In the genomic region with DNA sequence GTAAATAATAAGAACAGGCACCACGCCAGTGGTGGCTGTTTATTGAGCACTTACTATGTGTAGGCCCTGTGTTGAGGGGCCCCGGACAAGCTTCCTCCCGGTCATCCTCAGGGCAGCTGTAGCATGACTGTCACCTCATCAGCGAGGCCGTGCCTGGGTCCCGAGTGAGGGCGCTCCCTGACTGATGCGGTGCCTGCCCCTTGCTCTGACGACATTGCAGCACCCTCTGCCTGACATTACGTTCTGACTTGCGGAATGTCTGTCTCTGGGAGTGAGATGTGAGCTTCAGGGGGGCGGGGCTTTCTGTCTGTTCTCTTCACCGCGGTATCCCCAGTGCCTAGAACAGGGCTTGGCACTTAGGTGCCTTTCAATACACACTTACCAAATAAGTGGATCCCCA, we compare ENCODE assay signal across 24 cellular contexts.
DNase-seq lines count a peak whose midpoint lies in the region; ATAC-seq, FAIRE-seq and TF ChIP-seq lines count a peak whose summit lies in the region.
"Had no signal": no experiment of that assay in that cellular context is flagged by ENCODE, and none has a peak within 500 bp of the region (broad histone marks: within the 10 kb centered on the region; RNA-seq: fewer than 3 reads in every experiment).

No MANE protein-coding gene starts in this region.

- H3K9me2 ChIP-seq in GM23338 (ENCODE audit: insufficient read depth) (no peaks in the 10 kb centered on the region), Karpas-422 (replicated peaks; ENCODE audit: insufficient read depth, low read length) (no peaks in the 10 kb centered on the region)

- no peaks in the 10 kb centered on the region for H3K23me2 ChIP-seq in H1 (ENCODE audit: low read depth, low read length)

- H4K20me1 ChIP-seq in GM23338 (replicated peaks; ENCODE audit: insufficient read depth) (no peaks in the 10 kb centered on the region), H1 (replicated peaks in 1 of 2; ENCODE audit: control insufficient read depth in 1 of 2, insufficient read depth in 2 of 2, low read length in 2 of 2) (no peaks in the 10 kb centered on the region), Karpas-422 (ENCODE audit: insufficient read depth, low read depth, low read length) (no peaks in the 10 kb centered on the region)
- H4K20me1 ChIP-seq: BLaER1 had no signal

- H4K5ac ChIP-seq in H1 (ENCODE audit: insufficient read length, low read depth, low read length), result no peak overlapping the region

- H3K4me1 ChIP-seq in GM23338 (ENCODE audit: insufficient read depth) (no peaks in the 10 kb centered on the region), H1 (replicated peaks in 1 of 4; ENCODE audit: control insufficient read depth in 3 of 4, insufficient read depth in 4 of 4, low read length in 3 of 4) (peaks cover 0 to 3% (median 0%) of the 10 kb centered on the region in 4 experiments; a peak in 3 of 7 replicates), neuronal stem cell (ENCODE audit: control insufficient read depth in 2 of 2, insufficient read depth in 1 of 2, low read depth in 1 of 2, low read length in 2 of 2) (peaks cover 4 to 9% of the 10 kb centered on the region in 2 donors), Karpas-422 (ENCODE audit: low read length) (no peaks in the 10 kb centered on the region)
- H3K4me1 ChIP-seq: Caco-2 had no signal

- no peak overlapping the region for H3K4me2 ChIP-seq in GM23338
- no peak overlapping the region for H3K4me2 ChIP-seq in H1 (ENCODE audit: insufficient read depth in 1 of 2, low read depth in 2 of 2, low read length in 2 of 2)
- no peak overlapping the region for H3K4me2 ChIP-seq in neuronal stem cell (ENCODE audit: insufficient read depth, low read length, poor library complexity, severe bottlenecking)
- no peak overlapping the region for H3K4me2 ChIP-seq in Karpas-422 (ENCODE audit: low read depth, low read length, poor library complexity, severe bottlenecking)

- H2AK5ac ChIP-seq in H1 (ENCODE audit: low read depth, low read length) (no peak overlapping the region), neuronal stem cell (ENCODE audit: low read depth, low read length) (peak overlapping the region; percentile 15)

- no peaks in the 10 kb centered on the region for H3K9me3 Mint-ChIP-seq in GM23338
- H3K9me3 Mint-ChIP-seq: CD4-positive, CD25-positive, alpha-beta regulatory T cell; CD8-positive, alpha-beta T cell had no signal

- POLR2A ChIA-PET in H1 (lab: Charles Lee; ENCODE audit: partially characterized antibody), result interaction anchor here (2.6 kb wide), 1 partner anchor 11 kb away, joined by 5 read pairs; no protein-coding TSS in a partner anchor

- H4K8ac ChIP-seq in H1 (ENCODE audit: extremely low read depth, insufficient read depth, low read length) (no peak overlapping the region), neuronal stem cell (ENCODE audit: low read depth, low read length) (no peak overlapping the region)

- CTCF ChIA-PET in H1 (lab: Charles Lee; ENCODE audit: partially characterized antibody), result interaction anchor here (0.6 to 2.3 kb wide), 11 partner anchors 7 to 373 kb away, joined by 3 to 8 read pairs (median 4); no protein-coding TSS in a partner anchor

- H3K56ac ChIP-seq in H1 (replicated peaks; ENCODE audit: insufficient read length, low read depth, low read length), result no peak overlapping the region

- H3K27ac ChIP-seq in GM23338 (ENCODE audit: low read depth) (no peak overlapping the region), H1 (ENCODE audit: low read depth, low read length) (no peak overlapping the region), neuronal stem cell (replicated peaks; ENCODE audit: low read length) (no peak overlapping the region), Karpas-422 (ENCODE audit: low read length) (no peak overlapping the region)
- H3K27ac ChIP-seq: BLaER1, C4-2B, GM23248 had no signal

- FAIRE-seq in H1 (lab: Jason Lieb, UNC), result no peak
- FAIRE-seq: A204.1, GM12878, GM18507, H54 had no signal

- H2AFZ ChIP-seq in GM23338, result no peak overlapping the region
- H2AFZ ChIP-seq in H1 (ENCODE audit: low read length), result no peak overlapping the region
- no peak overlapping the region for H2AFZ ChIP-seq in neuronal stem cell (ENCODE audit: low read length)
- no peak overlapping the region for H2AFZ ChIP-seq in Karpas-422 (ENCODE audit: low read length)
- H2AFZ ChIP-seq: GM23248 had no signal

- H3K4me3 ChIP-seq in GM23338 (no peak overlapping the region), H7 (ENCODE audit: insufficient read depth, low read depth, low read length) (no peak overlapping the region), H1 (ENCODE audit: extremely low read depth in 1 of 4, insufficient read depth in 2 of 4, low read depth in 3 of 4, low read length in 4 of 4) (no peak overlapping the region), neuronal stem cell (ENCODE audit: low read length in 2 of 2) (no peak overlapping the region), Karpas-422 (ENCODE audit: low read length) (no peak overlapping the region)
- H3K4me3 ChIP-seq: BLaER1, GM12878, GM23248 had no signal

- H4K91ac ChIP-seq in H1 (replicated peaks; ENCODE audit: insufficient read length, low read length), result no peak overlapping the region
- H4K91ac ChIP-seq in neuronal stem cell (ENCODE audit: low read depth, low read length, poor library complexity), result no peak overlapping the region

- peak; percentile 51 for ATAC-seq in GM23338
- ATAC-seq in GM18505 (IDR thresholded peaks at IDR 0.05; ENCODE audit: unreplicated experiment), result no peak
- no peak for ATAC-seq in GM21367 (IDR thresholded peaks at IDR 0.05; ENCODE audit: unreplicated experiment)
- ATAC-seq: CD8-positive, alpha-beta T cell; GM12878; HCT116 had no signal

- H3K79me1 ChIP-seq in H1 (ENCODE audit: low read depth, low read length) (no peaks in the 10 kb centered on the region), neuronal stem cell (ENCODE audit: low read depth, low read length) (no peaks in the 10 kb centered on the region)

- 75% methylated on average over 14 of the region's 14 CpGs; no CpG with 5 or more reads in 1 of the 2 experiments for WGBS in H1 (ENCODE audit: extremely low coverage in 1 of 2, insufficient coverage in 1 of 2, insufficient read length in 1 of 2, insufficient replicate concordance in 2 of 2, low coverage in 1 of 2, low lambda C conversion rate in 2 of 2, missing lambda C conversion rate in 1 of 2), 2 experiments
- WGBS in neuronal stem cell (ENCODE audit: extremely low coverage in 2 of 2, insufficient read length in 2 of 2, insufficient replicate concordance in 1 of 2), 2 donors, result no CpG with 5 or more reads among the region's 14 CpGs

- H3K23ac ChIP-seq in H1 (ENCODE audit: insufficient read length) (no peak overlapping the region), neuronal stem cell (ENCODE audit: low read depth, low read length, poor library complexity) (no peak overlapping the region)

- H2BK20ac ChIP-seq in H1 (ENCODE audit: low read length), result no peak overlapping the region

- 0 out of 4 replicates have a peak, but pooled peaks of 1 of the 2 experiments have one; percentile 11 for TF ChIP-seq RAD21 in H1 (IDR thresholded peaks at IDR 0.05 in 1 of 2, conservative IDR thresholded peaks at IDR 0.05 in 1 of 2; ENCODE audit: low read depth in 2 of 2, low read length in 2 of 2)

- TF ChIP-seq POLR2A in H1 (IDR thresholded peaks at IDR 0.05; ENCODE audit: control extremely low read depth in 1 of 2, low read depth in 2 of 2, low read length in 2 of 2), result no peak
- no peak for TF ChIP-seq POLR2A in GM18505 (IDR thresholded peaks at IDR 0.05; ENCODE audit: borderline replicate concordance, extremely low read depth, insufficient read depth, insufficient read length)

- H3K36me3 Mint-ChIP-seq in GM23338 (ENCODE audit: low read depth), result no peaks in the 10 kb centered on the region

- no peak overlapping the region for H2BK12ac ChIP-seq in H1 (ENCODE audit: low read depth, low read length)
- H2BK12ac ChIP-seq in neuronal stem cell (ENCODE audit: low read length), result peak overlapping the region; percentile 27

- TF ChIP-seq EP300 in H1 (IDR thresholded peaks at IDR 0.05; ENCODE audit: borderline replicate concordance in 1 of 2, low read depth in 2 of 2, low read length in 2 of 2), result no peak

- no peaks in the 10 kb centered on the region for H3F3A ChIP-seq in GM23338 (replicated peaks; ENCODE audit: low read depth)

- H3K14ac ChIP-seq in H1 (ENCODE audit: insufficient read length) (no peak overlapping the region), neuronal stem cell (ENCODE audit: low read length) (no peak overlapping the region)

- peaks cover 18% of the 10 kb centered on the region for H3K4me1 Mint-ChIP-seq in GM23338
- H3K4me1 Mint-ChIP-seq: B cell; CD4-positive, CD25-positive, alpha-beta regulatory T cell had no signal

- no peak overlapping the region for H3K27ac Mint-ChIP-seq in GM23338
- H3K27ac Mint-ChIP-seq: B cell; CD8-positive, alpha-beta T cell had no signal

- H3K9me3 ChIP-seq in H1 (ENCODE audit: insufficient read depth in 2 of 2, low read depth in 1 of 2, low read length in 1 of 2) (no peaks in the 10 kb centered on the region), neuronal stem cell (replicated peaks in 1 of 2; ENCODE audit: control insufficient read depth in 2 of 2, insufficient read depth in 1 of 2, low read depth in 1 of 2, low read length in 2 of 2) (no peaks in the 10 kb centered on the region), Karpas-422 (ENCODE audit: low read length) (no peaks in the 10 kb centered on the region)
- H3K9me3 ChIP-seq: BLaER1, Caco-2 had no signal

- H2BK15ac ChIP-seq in H1 (ENCODE audit: low read length) (no peak overlapping the region), neuronal stem cell (ENCODE audit: low read length) (no peak overlapping the region)

- no peak overlapping the region for H2BK5ac ChIP-seq in H1 (ENCODE audit: low read depth, low read length)
- no peak overlapping the region for H2BK5ac ChIP-seq in neuronal stem cell (ENCODE audit: low read length)

- H3K4me3 Mint-ChIP-seq in GM23338, result no peak overlapping the region
- H3K4me3 Mint-ChIP-seq: B cell; CD4-positive, CD25-positive, alpha-beta regulatory T cell; CD8-positive, alpha-beta T cell had no signal

- H3K4ac ChIP-seq in H1 (replicated peaks; ENCODE audit: insufficient read length, low read depth, low read length), result no peak overlapping the region
- no peak overlapping the region for H3K4ac ChIP-seq in neuronal stem cell (ENCODE audit: low read length)

- peaks cover 11% of the 10 kb centered on the region for H3K27me3 Mint-ChIP-seq in GM23338 (ENCODE audit: insufficient read depth, low read depth, poor library complexity)
- H3K27me3 Mint-ChIP-seq: B cell; CD4-positive, CD25-positive, alpha-beta regulatory T cell had no signal

- H3K18ac ChIP-seq in H1 (ENCODE audit: extremely low read depth, low read length) (no peak overlapping the region), neuronal stem cell (ENCODE audit: low read length) (peak overlapping the region; percentile 84)

- H3K9ac ChIP-seq in H1 (replicated peaks in 1 of 4; ENCODE audit: extremely low read depth in 1 of 4, low read depth in 3 of 4, low read length in 3 of 4) (no peak overlapping the region), neuronal stem cell (ENCODE audit: low read depth, low read length, poor library complexity) (no peak overlapping the region), Karpas-422 (ENCODE audit: low read length) (no peak overlapping the region)
- H3K9ac ChIP-seq: BLaER1, GM23248 had no signal

- DNase-seq in GM23338 (ENCODE audit: low spot score) (no peak), H7 (peak; percentile 70), H1 (ENCODE audit: low read depth in 1 of 2, low spot score in 2 of 2) (no peak), neuronal stem cell (ENCODE audit: low spot score) (no peak), NCI-H526 treated with DMSO at 0.1 percent for 48 hours (lab: John Stamatoyannopoulos, UW) (no peak), Karpas-422 (no peak)
- DNase-seq: Caco-2; CD4-positive, CD25-positive, alpha-beta regulatory T cell; CD8-positive, alpha-beta T cell; DMS153; DMS79; EL; GDM1; GM23248 had no signal

- no peak overlapping the region for H2BK120ac ChIP-seq in H1 (replicated peaks; ENCODE audit: low read depth, low read length)
- peak overlapping the region; percentile 24 for H2BK120ac ChIP-seq in neuronal stem cell (ENCODE audit: low read depth, low read length)

- no peaks in the 10 kb centered on the region for H3K79me2 ChIP-seq in GM23338 (replicated peaks; ENCODE audit: insufficient read depth)
- H3K79me2 ChIP-seq in H1 (ENCODE audit: control insufficient read depth in 1 of 2, insufficient read depth in 2 of 2, low read length in 2 of 2), result no peaks in the 10 kb centered on the region
- no peaks in the 10 kb centered on the region for H3K79me2 ChIP-seq in Karpas-422 (ENCODE audit: low read length)

- H3K27me3 ChIP-seq in GM23338 (ENCODE audit: insufficient read depth) (no peaks in the 10 kb centered on the region), H7 (ENCODE audit: control insufficient read depth, insufficient read depth, low read length) (no peaks in the 10 kb centered on the region), H1 (replicated peaks in 1 of 4; ENCODE audit: control insufficient read depth in 3 of 4, extremely low read depth in 1 of 4, insufficient read depth in 3 of 4, low read length in 3 of 4) (0 out of 7 replicates have a peak, but pooled peaks cover 0 to 3% (median 0%) of the 10 kb centered on the region in 4 experiments), neuronal stem cell (ENCODE audit: control insufficient read depth in 3 of 3, insufficient read depth in 3 of 3, low read depth in 1 of 3, low read length in 3 of 3) (peaks cover 0 to 9% (median 0%) of the 10 kb centered on the region in 3 experiments), Karpas-422 (ENCODE audit: low read length) (no peaks in the 10 kb centered on the region)

- no peaks in the 10 kb centered on the region for H3K36me3 ChIP-seq in GM23338 (ENCODE audit: insufficient read depth)
- H3K36me3 ChIP-seq in H7 (replicated peaks; ENCODE audit: control insufficient read depth, insufficient read depth, low read length), result no peaks in the 10 kb centered on the region
- no peaks in the 10 kb centered on the region for H3K36me3 ChIP-seq in H1 (ENCODE audit: control insufficient read depth in 2 of 4, insufficient read depth in 4 of 4, low read length in 3 of 4)
- no peaks in the 10 kb centered on the region for H3K36me3 ChIP-seq in neuronal stem cell (replicated peaks in 1 of 2; ENCODE audit: control insufficient read depth in 2 of 2, insufficient read depth in 2 of 2, low read length in 2 of 2)
- no peaks in the 10 kb centered on the region for H3K36me3 ChIP-seq in Karpas-422 (ENCODE audit: insufficient read depth, low read length)
- H3K36me3 ChIP-seq: BLaER1 had no signal

- TF ChIP-seq CTCF in GM23338 (conservative IDR thresholded peaks at IDR 0.05; ENCODE audit: low read depth in 2 of 2) (peak in 1 of 2 experiments; percentile 34; a peak in 2 of 4 replicates), H1 (IDR thresholded peaks at IDR 0.05; ENCODE audit: control extremely low read depth in 1 of 3, insufficient read depth in 1 of 3, low read depth in 1 of 3, low read length in 3 of 3) (no peak)
